In the genomic region with DNA sequence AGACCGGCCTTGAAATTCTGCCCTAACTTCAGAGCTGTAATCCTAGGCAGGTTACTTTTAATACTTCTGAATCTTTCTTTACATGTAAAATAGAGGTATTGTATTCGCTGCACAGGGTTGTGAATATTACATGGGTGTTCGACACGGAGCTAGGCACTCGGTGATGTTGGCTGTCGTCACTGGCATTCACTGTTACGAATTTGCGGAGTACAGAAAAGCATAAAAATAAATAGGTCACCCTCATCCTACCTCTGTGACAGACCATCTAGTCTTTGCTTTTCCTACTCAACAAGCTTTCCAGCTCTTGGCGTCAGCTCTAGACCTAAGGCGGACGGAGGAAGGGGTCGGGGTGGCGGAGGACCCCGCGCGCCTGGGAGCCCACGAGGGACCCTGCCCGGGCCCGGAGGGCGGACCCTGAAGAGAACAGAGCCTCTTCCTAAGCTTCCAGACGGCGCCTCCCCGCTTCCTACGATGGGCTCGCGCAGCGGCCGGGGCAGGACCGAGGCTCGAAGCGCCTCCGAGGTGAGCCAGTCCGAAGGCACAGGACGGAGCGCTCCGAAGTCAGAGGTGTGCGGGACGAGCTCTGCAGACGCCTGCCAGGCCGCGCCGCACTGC, we compare ENCODE assay signal across 8 cellular contexts. TPM values are rescaled to one million over a fixed set of nuclear protein-coding genes. Genes with fewer than 3 reads are reported as not detected.
DNase-seq lines count a peak whose midpoint lies in the region; ATAC-seq and TF ChIP-seq lines count a peak whose summit lies in the region.

No MANE protein-coding gene starts in this region.

- TSS peak; percentile 36 for BruUV-seq in mammary epithelial cell (replicated peaks; lab: Mats Ljungman, UMichigan)

- H3K4me1 Mint-ChIP-seq in IgD-negative memory B cell: peaks cover 16 to 21% (median 21%) of the 10 kb centered on the region in 3 donors

- H3K27ac Mint-ChIP-seq in IgD-negative memory B cell: peak overlapping the region; percentile 57 to 81 (median 80)

- intact Hi-C loops in mammary epithelial cell (cut with micrococcal nuclease): loop anchor here (1.0 to 5.0 kb wide), 2 partner anchors 64 to 105 kb away; no protein-coding TSS in a partner anchor
- intact Hi-C loops in lower lobe of right lung (cut with DNase I): no loop called here

- H2AFZ ChIP-seq in mammary epithelial cell (ENCODE audit: low read depth, low read length): peak overlapping the region; percentile 87

- dilution Hi-C loops in mammary epithelial cell (cut with HindIII; ENCODE audit: low sequenced_read_pairs): loop anchor here (5.0 kb wide), 2 partner anchors 40 to 110 kb away; no protein-coding TSS in a partner anchor

- no peaks in the 10 kb centered on the region for H4K20me1 ChIP-seq in mammary epithelial cell (ENCODE audit: insufficient read depth, low read length)

- H3K4me3 Mint-ChIP-seq in IgD-negative memory B cell: peak overlapping the region; percentile 77 to 87 (median 84)

- TF ChIP-seq CTCF in GM12865 (IDR thresholded peaks at IDR 0.05; ENCODE audit: insufficient read depth, low read depth, low read length, missing control alignments) (no peak), mammary epithelial cell (conservative IDR thresholded peaks at IDR 0.05 in 1 of 2, IDR thresholded peaks at IDR 0.05 in 1 of 2; ENCODE audit: extremely low read depth in 1 of 2, insufficient read depth in 1 of 2, low read depth in 1 of 2, low read length in 2 of 2) (no peak), lower lobe of right lung (IDR thresholded peaks at IDR 0.05) (no peak)

- in situ Hi-C loops in mammary epithelial cell (cut with MboI; ENCODE audit: low sequenced_read_pairs in 2 of 2): loop anchor here in 1 of 2 donors (10.0 kb wide), 1 partner anchor 193 kb away; no protein-coding TSS in a partner anchor

- H3K27me3 Mint-ChIP-seq in IgD-negative memory B cell: no peaks in the 10 kb centered on the region

- no peaks in the 10 kb centered on the region for H3K36me3 Mint-ChIP-seq in IgD-negative memory B cell

- H3K9me3 Mint-ChIP-seq in IgD-negative memory B cell: no peaks in the 10 kb centered on the region

- CTCF ChIA-PET in mammary epithelial cell (lab: Charles Lee; ENCODE audit: low non-redundant PET): no interaction called here

- peak overlapping the region; percentile 98 for H3K4me2 ChIP-seq in mammary epithelial cell (ENCODE audit: insufficient read depth, low read depth, low read length)

- no peaks in the 10 kb centered on the region for H3K9me3 ChIP-seq in mammary epithelial cell (replicated peaks; ENCODE audit: insufficient read depth, low read length)
- H3K9me3 ChIP-seq in lower lobe of right lung: no peaks in the 10 kb centered on the region

- H3K4me1 ChIP-seq in mammary epithelial cell (ENCODE audit: insufficient read depth, low read length) (peaks cover 31% of the 10 kb centered on the region), lower lobe of right lung (peaks cover 43% of the 10 kb centered on the region), urinary bladder (ENCODE audit: insufficient read depth) (no peaks in the 10 kb centered on the region)

- H3K36me3 ChIP-seq in mammary epithelial cell (ENCODE audit: insufficient read depth, low read length): peaks cover 9% of the 10 kb centered on the region
- peaks cover 21% of the 10 kb centered on the region for H3K36me3 ChIP-seq in lower lobe of right lung
- H3K36me3 ChIP-seq in urinary bladder (ENCODE audit: insufficient read depth): no peaks in the 10 kb centered on the region

- H3K27me3 ChIP-seq in mammary epithelial cell (ENCODE audit: insufficient read depth, low read length) (no peaks in the 10 kb centered on the region), lower lobe of right lung (ENCODE audit: low read depth) (no peaks in the 10 kb centered on the region)

- peak; percentile 44 to 49 for ATAC-seq in lower lobe of right lung
- ATAC-seq in HG03520 (IDR thresholded peaks at IDR 0.05; ENCODE audit: unreplicated experiment): no peak

- H3K79me2 ChIP-seq in mammary epithelial cell (ENCODE audit: insufficient read depth, low read length): peaks cover 54% of the 10 kb centered on the region

- H3K4me3 ChIP-seq in GM12865 (ENCODE audit: low read depth, low read length): peak overlapping the region; percentile 98
- H3K4me3 ChIP-seq in mammary epithelial cell (replicated peaks in 1 of 3; ENCODE audit: insufficient read depth in 1 of 3, low read depth in 2 of 3, low read length in 3 of 3): peak overlapping the region; percentile 53 to 96 (median 65)
- H3K4me3 ChIP-seq in lower lobe of right lung: peak overlapping the region; percentile 91
- H3K4me3 ChIP-seq in urinary bladder (ENCODE audit: low read depth, low read length): peak overlapping the region; percentile 81

- DNase-seq in GM12865 (ENCODE audit: low read depth) (no peak), mammary epithelial cell (no peak), lower lobe of right lung (peak; percentile 66), amniotic stem cell (lab: John Stamatoyannopoulos, UW) (no peak), NCI-H226 (no peak)

- H3K27ac ChIP-seq in mammary epithelial cell (ENCODE audit: insufficient read depth, low read depth, low read length) (peak overlapping the region; percentile 65), lower lobe of right lung (peak overlapping the region; percentile 98), urinary bladder (ENCODE audit: low read depth) (peak overlapping the region; percentile 84)

- 16% methylated on average over 27 of the region's 42 CpGs for WGBS in mammary epithelial cell (ENCODE audit: low coverage, missing lambda C conversion rate)
- 6% methylated on average over 42 of the region's 42 CpGs for WGBS in urinary bladder

- peak overlapping the region; percentile 77 for H3K9ac ChIP-seq in mammary epithelial cell (ENCODE audit: insufficient read depth, low read length)

RNA-seq across cellular contexts. Expression of gene SPG7, which starts 0.9 kb away (rescaled TPM):
- 47.0 TPM for polyA plus RNA-seq in IgD-negative memory B cell
- 100 to 1,000 TPM in 1 of 2 donors, 10 to 100 TPM in 1; 91.9 to 102 TPM for total RNA-seq in mammary epithelial cell
- 49.6 TPM for polyA plus RNA-seq in mammary epithelial cell
- 86.2 TPM for polyA minus RNA-seq in mammary epithelial cell
- 98.8 TPM for total RNA-seq in lower lobe of right lung
- total RNA-seq in urinary bladder: 77.8 TPM
- 85.4 TPM for polyA plus RNA-seq in urinary bladder

RNA-seq across cellular contexts. Expression of gene ANKRD11, which starts 17.0 kb away (rescaled TPM):
- 11.6 TPM for polyA plus RNA-seq in IgD-negative memory B cell
- 100 to 1,000 TPM in 1 of 2 donors, 10 to 100 TPM in 1; 97.4 to 224 TPM for total RNA-seq in mammary epithelial cell
- polyA plus RNA-seq in mammary epithelial cell: 48.1 TPM
- polyA minus RNA-seq in mammary epithelial cell: 113 TPM
- 127 TPM for total RNA-seq in lower lobe of right lung
- 51.2 TPM for total RNA-seq in urinary bladder
- 73.3 TPM for polyA plus RNA-seq in urinary bladder

RNA-seq across cellular contexts. Expression of gene RPL13, which starts 53.2 kb away (rescaled TPM):
- polyA plus RNA-seq in IgD-negative memory B cell (6,684 TPM), mammary epithelial cell (2,937 TPM), urinary bladder (7,650 TPM)
- total RNA-seq in mammary epithelial cell (1,000 to 10,000 TPM; 1,876 to 2,450 TPM), lower lobe of right lung (1,727 TPM), urinary bladder (2,031 TPM)
- polyA minus RNA-seq in mammary epithelial cell: 730 TPM
